Comparison of ENCODE assay signal across 16 cellular contexts in genomic region chr2:238031749-238032148, GRCh38. TPM values are rescaled to one million over a fixed set of nuclear protein-coding genes. Genes with fewer than 3 reads are reported as not detected.
DNase-seq lines count a peak whose midpoint lies in the region; ATAC-seq, FAIRE-seq and TF ChIP-seq lines count a peak whose summit lies in the region.
"Had no signal": no experiment of that assay in that cellular context is flagged by ENCODE, and none has a peak within 500 bp of the region (broad histone marks: within the 10 kb centered on the region; RNA-seq: fewer than 3 reads in every experiment).

No MANE protein-coding gene starts in this region.

- peaks cover 17 to 23% of the 10 kb centered on the region in 2 experiments for H3K36me3 ChIP-seq in keratinocyte (ENCODE audit: control insufficient read depth in 2 of 2, extremely low read depth in 1 of 2, insufficient read depth in 2 of 2, low read length in 2 of 2)

- no peaks in the 10 kb centered on the region for H3K79me2 ChIP-seq in keratinocyte (ENCODE audit: control insufficient read depth, insufficient read depth, low read length)

- H2AFZ ChIP-seq in keratinocyte (ENCODE audit: control insufficient read depth, low read length), result no peak overlapping the region

- peaks cover 40% of the 10 kb centered on the region for H3K4me1 ChIP-seq in keratinocyte (ENCODE audit: control insufficient read depth, extremely low read depth, insufficient read depth, low read length)

- peak; percentile 91 for FAIRE-seq in keratinocyte (lab: Jason Lieb, UNC)
- FAIRE-seq: HepG2, HTR-8/SVneo had no signal

- H3K36me3 Mint-ChIP-seq in activated T-cell treated with anti-CD3 and anti-CD28 coated beads, Interleukin-2, amount 50 U/mL, for 72 hours (ENCODE audit: insufficient read depth in 2 of 2), result peaks cover 2 to 33% of the 10 kb centered on the region in 2 donors
- H3K36me3 Mint-ChIP-seq in activated T-cell treated with anti-CD3 and anti-CD28 coated beads, Interleukin-2, amount 50 U/mL, for 24 hours (ENCODE audit: low read depth), result peaks cover 92% of the 10 kb centered on the region
- peaks cover 42% of the 10 kb centered on the region for H3K36me3 Mint-ChIP-seq in effector memory CD8-positive, alpha-beta T cell (ENCODE audit: insufficient read depth)

- dilution Hi-C loops in keratinocyte (cut with MboI; ENCODE audit: extremely low pct_ligation_motif_present, low sequenced_read_pairs), result no loop called here

- no peaks in the 10 kb centered on the region for H3K9me1 ChIP-seq in keratinocyte (ENCODE audit: control insufficient read depth, extremely low read depth, insufficient read depth, low read length)

- no peak overlapping the region for H3K9ac ChIP-seq in keratinocyte (ENCODE audit: control insufficient read depth, extremely low read depth, insufficient read depth, low read length)
- H3K9ac ChIP-seq: BLaER1 had no signal

- ATAC-seq in activated T-cell treated with anti-CD3 and anti-CD28 coated beads, Interleukin-2, amount 50 U/mL, for 72 hours (replicated peaks in 1 of 2), result no peak
- ATAC-seq in effector memory CD8-positive, alpha-beta T cell (replicated peaks), result no peak
- no peak for ATAC-seq in HG02623 (IDR thresholded peaks at IDR 0.05; ENCODE audit: unreplicated experiment)

- H3K9me3 Mint-ChIP-seq in activated T-cell treated with anti-CD3 and anti-CD28 coated beads, Interleukin-2, amount 50 U/mL, for 72 hours, result no peaks in the 10 kb centered on the region
- no peaks in the 10 kb centered on the region for H3K9me3 Mint-ChIP-seq in activated T-cell treated with anti-CD3 and anti-CD28 coated beads, Interleukin-2, amount 50 U/mL, for 24 hours
- no peaks in the 10 kb centered on the region for H3K9me3 Mint-ChIP-seq in effector memory CD8-positive, alpha-beta T cell
- H3K9me3 Mint-ChIP-seq: HFFc6 had no signal

- no peak for TF ChIP-seq CTCF in keratinocyte (optimal IDR thresholded peaks at IDR 0.05 in 1 of 3, IDR thresholded peaks at IDR 0.05 in 1 of 3, conservative IDR thresholded peaks at IDR 0.05 in 1 of 3; ENCODE audit: extremely low read depth in 1 of 3, insufficient read depth in 2 of 3, low read length in 3 of 3)

- peak overlapping the region; percentile 82 for H3K27ac Mint-ChIP-seq in activated T-cell treated with anti-CD3 and anti-CD28 coated beads, Interleukin-2, amount 50 U/mL, for 72 hours
- H3K27ac Mint-ChIP-seq in activated T-cell treated with anti-CD3 and anti-CD28 coated beads, Interleukin-2, amount 50 U/mL, for 24 hours, result no peak overlapping the region
- peak overlapping the region; percentile 49 to 60 for H3K27ac Mint-ChIP-seq in effector memory CD8-positive, alpha-beta T cell
- H3K27ac Mint-ChIP-seq: HFFc6 had no signal

- peaks cover 5% of the 10 kb centered on the region for H3K4me1 Mint-ChIP-seq in activated T-cell treated with anti-CD3 and anti-CD28 coated beads, Interleukin-2, amount 50 U/mL, for 72 hours (ENCODE audit: low read depth)
- peaks cover under 1% of the 10 kb centered on the region for H3K4me1 Mint-ChIP-seq in activated T-cell treated with anti-CD3 and anti-CD28 coated beads, Interleukin-2, amount 50 U/mL, for 24 hours (ENCODE audit: low read depth)
- H3K4me1 Mint-ChIP-seq in effector memory CD8-positive, alpha-beta T cell (ENCODE audit: low read depth in 2 of 2), result peaks cover 2 to 3% of the 10 kb centered on the region in 2 donors

- H3K9me3 ChIP-seq in keratinocyte (ENCODE audit: control insufficient read depth, low read depth, low read length), result no peaks in the 10 kb centered on the region
- H3K9me3 ChIP-seq: BLaER1 had no signal

- H3K27me3 Mint-ChIP-seq in activated T-cell treated with anti-CD3 and anti-CD28 coated beads, Interleukin-2, amount 50 U/mL, for 72 hours (ENCODE audit: low read depth), result no peaks in the 10 kb centered on the region
- no peaks in the 10 kb centered on the region for H3K27me3 Mint-ChIP-seq in activated T-cell treated with anti-CD3 and anti-CD28 coated beads, Interleukin-2, amount 50 U/mL, for 24 hours
- no peaks in the 10 kb centered on the region for H3K27me3 Mint-ChIP-seq in effector memory CD8-positive, alpha-beta T cell
- H3K27me3 Mint-ChIP-seq: CD4-positive, CD25-positive, alpha-beta regulatory T cell had no signal

- no peak overlapping the region for H3K4me3 ChIP-seq in keratinocyte (ENCODE audit: control insufficient read depth in 2 of 3, extremely low read depth in 1 of 3, insufficient read depth in 2 of 3, low read depth in 1 of 3, low read length in 3 of 3)
- H3K4me3 ChIP-seq: BLaER1 had no signal

- H4K20me1 ChIP-seq in keratinocyte (ENCODE audit: control insufficient read depth, extremely low read depth, insufficient read depth, low read length), result no peaks in the 10 kb centered on the region
- H4K20me1 ChIP-seq: BLaER1 had no signal

- H3K27me3 ChIP-seq in keratinocyte (ENCODE audit: control insufficient read depth, extremely low read depth, insufficient read depth, low read length), result no peaks in the 10 kb centered on the region
- H3K27me3 ChIP-seq: BLaER1 had no signal

- no peak for DNase-seq in activated T-cell treated with anti-CD3 and anti-CD28 coated beads, Interleukin-2, amount 50 U/mL, for 72 hours
- no peak for DNase-seq in activated T-cell treated with anti-CD3 and anti-CD28 coated beads, Interleukin-2, amount 50 U/mL, for 24 hours
- DNase-seq in effector memory CD8-positive, alpha-beta T cell, result no peak
- no peak for DNase-seq in keratinocyte (ENCODE audit: low read depth, low spot score)
- no peak for DNase-seq in CD1c-positive myeloid dendritic cell (ENCODE audit: extremely low spot score)
- no peak for DNase-seq in kidney glomerular epithelial cell (lab: John Stamatoyannopoulos, UW)
- DNase-seq: 8988T; AML-193; CD4-positive, CD25-positive, alpha-beta regulatory T cell; DMS 273 treated with DMSO at 0.1 percent for 48 hours; HCEC 1CT; HFFc6 had no signal

- H3K27ac ChIP-seq in keratinocyte (ENCODE audit: control insufficient read depth, insufficient read depth, low read length), result peak overlapping the region; percentile 37
- H3K27ac ChIP-seq: BLaER1 had no signal

- peak overlapping the region; percentile 33 for H3K4me2 ChIP-seq in keratinocyte (ENCODE audit: control insufficient read depth, extremely low read depth, insufficient read depth, low read depth, low read length)
- H3K4me2 ChIP-seq: BLaER1 had no signal

- no peak overlapping the region for H3K4me3 Mint-ChIP-seq in activated T-cell treated with anti-CD3 and anti-CD28 coated beads, Interleukin-2, amount 50 U/mL, for 72 hours
- no peak overlapping the region for H3K4me3 Mint-ChIP-seq in activated T-cell treated with anti-CD3 and anti-CD28 coated beads, Interleukin-2, amount 50 U/mL, for 24 hours
- H3K4me3 Mint-ChIP-seq in effector memory CD8-positive, alpha-beta T cell, result no peak overlapping the region
- H3K4me3 Mint-ChIP-seq: CD4-positive, CD25-positive, alpha-beta regulatory T cell; HFFc6 had no signal

RNA-seq across cellular contexts. Expression of gene SCLY, which starts 29.1 kb away (rescaled TPM):
- total RNA-seq in activated T-cell treated with anti-CD3 and anti-CD28 coated beads, Interleukin-2, amount 50 U/mL, for 72 hours, result 10 to 100 TPM; 36.3 to 38.2 TPM
- polyA plus RNA-seq in keratinocyte, result 11.4 to 11.9 TPM (median 11.8 TPM) in 3 replicates
- 3.2 TPM for polyA plus RNA-seq in keratinocyte (2011; ENCODE audit: low read depth)
- polyA plus RNA-seq in keratinocyte (2011; cell fraction: cytosol; rRNA removed), result 10.3 and 12.1 TPM in 2 replicates
- 14.2 and 15.5 TPM in 2 replicates for polyA plus RNA-seq in keratinocyte (2011; cell fraction: nucleus; rRNA removed)
- 5.4 and 13.8 TPM in 2 replicates for polyA plus RNA-seq in keratinocyte (2012; ENCODE audit: low replicate concordance)
- 11.0 to 21.0 TPM (median 15.0 TPM) in 3 replicates for polyA minus RNA-seq in keratinocyte
- 18.4 TPM for polyA minus RNA-seq in keratinocyte (2011; cell fraction: cytosol; rRNA and poly(A)+ RNA removed)
- polyA minus RNA-seq in keratinocyte (2011; cell fraction: nucleus; rRNA and poly(A)+ RNA removed), result 8.4 and 13.3 TPM in 2 replicates
